Comparison of ENCODE assay signal across 1 cellular context in genomic region chr1:156910309-156910782, GRCh38.
TF ChIP-seq lines count a peak whose summit lies in the region.

No MANE protein-coding gene starts in this region.

TF ChIP-seq in HEK293, 187 proteins besides CTCF, POLR2A, EP300 and RAD21 (continued from another document):
- TF ChIP-seq, protein P1, sequence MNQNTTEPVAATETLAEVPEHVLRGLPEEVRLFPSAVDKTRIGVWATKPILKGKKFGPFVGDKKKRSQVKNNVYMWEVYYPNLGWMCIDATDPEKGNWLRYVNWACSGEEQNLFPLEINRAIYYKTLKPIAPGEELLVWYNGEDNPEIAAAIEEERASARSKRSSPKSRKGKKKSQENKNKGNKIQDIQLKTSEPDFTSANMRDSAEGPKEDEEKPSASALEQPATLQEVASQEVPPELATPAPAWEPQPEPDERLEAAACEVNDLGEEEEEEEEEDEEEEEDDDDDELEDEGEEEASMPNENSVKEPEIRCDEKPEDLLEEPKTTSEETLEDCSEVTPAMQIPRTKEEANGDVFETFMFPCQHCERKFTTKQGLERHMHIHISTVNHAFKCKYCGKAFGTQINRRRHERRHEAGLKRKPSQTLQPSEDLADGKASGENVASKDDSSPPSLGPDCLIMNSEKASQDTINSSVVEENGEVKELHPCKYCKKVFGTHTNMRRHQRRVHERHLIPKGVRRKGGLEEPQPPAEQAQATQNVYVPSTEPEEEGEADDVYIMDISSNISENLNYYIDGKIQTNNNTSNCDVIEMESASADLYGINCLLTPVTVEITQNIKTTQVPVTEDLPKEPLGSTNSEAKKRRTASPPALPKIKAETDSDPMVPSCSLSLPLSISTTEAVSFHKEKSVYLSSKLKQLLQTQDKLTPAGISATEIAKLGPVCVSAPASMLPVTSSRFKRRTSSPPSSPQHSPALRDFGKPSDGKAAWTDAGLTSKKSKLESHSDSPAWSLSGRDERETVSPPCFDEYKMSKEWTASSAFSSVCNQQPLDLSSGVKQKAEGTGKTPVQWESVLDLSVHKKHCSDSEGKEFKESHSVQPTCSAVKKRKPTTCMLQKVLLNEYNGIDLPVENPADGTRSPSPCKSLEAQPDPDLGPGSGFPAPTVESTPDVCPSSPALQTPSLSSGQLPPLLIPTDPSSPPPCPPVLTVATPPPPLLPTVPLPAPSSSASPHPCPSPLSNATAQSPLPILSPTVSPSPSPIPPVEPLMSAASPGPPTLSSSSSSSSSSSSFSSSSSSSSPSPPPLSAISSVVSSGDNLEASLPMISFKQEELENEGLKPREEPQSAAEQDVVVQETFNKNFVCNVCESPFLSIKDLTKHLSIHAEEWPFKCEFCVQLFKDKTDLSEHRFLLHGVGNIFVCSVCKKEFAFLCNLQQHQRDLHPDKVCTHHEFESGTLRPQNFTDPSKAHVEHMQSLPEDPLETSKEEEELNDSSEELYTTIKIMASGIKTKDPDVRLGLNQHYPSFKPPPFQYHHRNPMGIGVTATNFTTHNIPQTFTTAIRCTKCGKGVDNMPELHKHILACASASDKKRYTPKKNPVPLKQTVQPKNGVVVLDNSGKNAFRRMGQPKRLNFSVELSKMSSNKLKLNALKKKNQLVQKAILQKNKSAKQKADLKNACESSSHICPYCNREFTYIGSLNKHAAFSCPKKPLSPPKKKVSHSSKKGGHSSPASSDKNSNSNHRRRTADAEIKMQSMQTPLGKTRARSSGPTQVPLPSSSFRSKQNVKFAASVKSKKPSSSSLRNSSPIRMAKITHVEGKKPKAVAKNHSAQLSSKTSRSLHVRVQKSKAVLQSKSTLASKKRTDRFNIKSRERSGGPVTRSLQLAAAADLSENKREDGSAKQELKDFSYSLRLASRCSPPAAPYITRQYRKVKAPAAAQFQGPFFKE (tag by site-specific recombination; IDR thresholded peaks at IDR 0.05; ENCODE audit: borderline replicate concordance) = no peak
- TF ChIP-seq ZBTB7A (tag by site-specific recombination; IDR thresholded peaks at IDR 0.05; ENCODE audit: low read depth) = peak; percentile 57; the same call in 1 of the 2 replicates
TF ChIP-seq in HEK293: peak in this region for 24.
